In the genomic region with DNA sequence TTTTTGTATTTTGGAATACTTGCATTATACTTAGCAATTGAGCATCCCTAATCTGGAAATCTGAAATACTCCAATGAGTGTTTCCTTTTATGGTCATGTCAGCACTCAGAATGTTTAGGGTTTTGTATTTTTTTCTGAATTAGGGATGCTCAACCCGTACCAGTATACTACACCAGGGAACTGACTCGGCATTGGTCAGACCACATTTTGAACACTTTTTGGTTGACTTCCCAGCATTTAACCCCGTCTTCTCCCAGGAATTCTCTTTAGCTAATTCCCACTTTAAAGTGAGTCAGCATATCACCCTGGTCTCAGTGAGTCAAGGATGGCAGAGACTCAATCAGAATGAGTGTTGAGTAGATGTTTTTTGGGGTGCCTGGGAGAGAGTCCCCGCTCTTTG, we compare ENCODE assay signal across 1 cellular context.
TF ChIP-seq lines count a peak whose summit lies in the region.

No MANE protein-coding gene starts in this region.

TF ChIP-seq in SK-N-SH, 30 proteins besides CTCF, POLR2A, EP300 and RAD21 (continued from another document):
- TF ChIP-seq, protein P1, sequence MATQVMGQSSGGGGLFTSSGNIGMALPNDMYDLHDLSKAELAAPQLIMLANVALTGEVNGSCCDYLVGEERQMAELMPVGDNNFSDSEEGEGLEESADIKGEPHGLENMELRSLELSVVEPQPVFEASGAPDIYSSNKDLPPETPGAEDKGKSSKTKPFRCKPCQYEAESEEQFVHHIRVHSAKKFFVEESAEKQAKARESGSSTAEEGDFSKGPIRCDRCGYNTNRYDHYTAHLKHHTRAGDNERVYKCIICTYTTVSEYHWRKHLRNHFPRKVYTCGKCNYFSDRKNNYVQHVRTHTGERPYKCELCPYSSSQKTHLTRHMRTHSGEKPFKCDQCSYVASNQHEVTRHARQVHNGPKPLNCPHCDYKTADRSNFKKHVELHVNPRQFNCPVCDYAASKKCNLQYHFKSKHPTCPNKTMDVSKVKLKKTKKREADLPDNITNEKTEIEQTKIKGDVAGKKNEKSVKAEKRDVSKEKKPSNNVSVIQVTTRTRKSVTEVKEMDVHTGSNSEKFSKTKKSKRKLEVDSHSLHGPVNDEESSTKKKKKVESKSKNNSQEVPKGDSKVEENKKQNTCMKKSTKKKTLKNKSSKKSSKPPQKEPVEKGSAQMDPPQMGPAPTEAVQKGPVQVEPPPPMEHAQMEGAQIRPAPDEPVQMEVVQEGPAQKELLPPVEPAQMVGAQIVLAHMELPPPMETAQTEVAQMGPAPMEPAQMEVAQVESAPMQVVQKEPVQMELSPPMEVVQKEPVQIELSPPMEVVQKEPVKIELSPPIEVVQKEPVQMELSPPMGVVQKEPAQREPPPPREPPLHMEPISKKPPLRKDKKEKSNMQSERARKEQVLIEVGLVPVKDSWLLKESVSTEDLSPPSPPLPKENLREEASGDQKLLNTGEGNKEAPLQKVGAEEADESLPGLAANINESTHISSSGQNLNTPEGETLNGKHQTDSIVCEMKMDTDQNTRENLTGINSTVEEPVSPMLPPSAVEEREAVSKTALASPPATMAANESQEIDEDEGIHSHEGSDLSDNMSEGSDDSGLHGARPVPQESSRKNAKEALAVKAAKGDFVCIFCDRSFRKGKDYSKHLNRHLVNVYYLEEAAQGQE (IDR thresholded peaks at IDR 0.05; ENCODE audit: low read depth, low read length): no peak
- no peak for TF ChIP-seq GATA2 (CRISPR knock-in tag; IDR thresholded peaks at IDR 0.05)
- no peak for TF ChIP-seq YY1 (IDR thresholded peaks at IDR 0.05; ENCODE audit: low read depth)
- no peak for TF ChIP-seq JUND (IDR thresholded peaks at IDR 0.05)
- peak; percentile 36 for TF ChIP-seq FOSL2 (IDR thresholded peaks at IDR 0.05; ENCODE audit: borderline replicate concordance, low read depth)
- no peak for TF ChIP-seq MEF2A (IDR thresholded peaks at IDR 0.05; ENCODE audit: borderline replicate concordance, low read depth)
